1 cellular context compared by ENCODE assay signal in the genomic region with DNA sequence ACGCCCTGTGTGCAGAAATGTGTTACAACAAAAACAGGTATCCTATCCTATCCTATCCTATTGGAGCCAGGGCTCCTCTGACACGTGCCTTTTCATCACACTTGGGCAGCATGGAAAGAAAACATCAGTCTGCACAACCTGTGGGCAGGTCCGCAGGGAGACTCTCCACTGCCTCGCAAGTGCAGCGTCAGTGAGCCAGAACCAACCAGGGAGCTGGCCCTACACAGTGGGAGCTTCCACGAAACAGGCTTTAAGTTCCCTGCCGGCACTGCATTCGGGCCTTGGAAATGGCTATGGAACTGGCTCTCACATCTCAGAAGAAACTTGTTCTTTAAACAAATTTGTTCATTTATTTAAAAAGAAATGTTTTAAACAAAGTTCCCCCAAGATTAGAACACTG.
TF ChIP-seq lines count a peak whose summit lies in the region.

No MANE protein-coding gene starts in this region.

TF ChIP-seq in WTC11, 78 proteins besides CTCF, POLR2A, EP300 and RAD21 (continued from another document):
- TF ChIP-seq ATF2 (CRISPR knock-in tag; IDR thresholded peaks at IDR 0.05; ENCODE audit: borderline replicate concordance, low read depth) = no peak
- TF ChIP-seq USF2 (CRISPR knock-in tag; IDR thresholded peaks at IDR 0.05) = no peak
- TF ChIP-seq, protein P1, sequence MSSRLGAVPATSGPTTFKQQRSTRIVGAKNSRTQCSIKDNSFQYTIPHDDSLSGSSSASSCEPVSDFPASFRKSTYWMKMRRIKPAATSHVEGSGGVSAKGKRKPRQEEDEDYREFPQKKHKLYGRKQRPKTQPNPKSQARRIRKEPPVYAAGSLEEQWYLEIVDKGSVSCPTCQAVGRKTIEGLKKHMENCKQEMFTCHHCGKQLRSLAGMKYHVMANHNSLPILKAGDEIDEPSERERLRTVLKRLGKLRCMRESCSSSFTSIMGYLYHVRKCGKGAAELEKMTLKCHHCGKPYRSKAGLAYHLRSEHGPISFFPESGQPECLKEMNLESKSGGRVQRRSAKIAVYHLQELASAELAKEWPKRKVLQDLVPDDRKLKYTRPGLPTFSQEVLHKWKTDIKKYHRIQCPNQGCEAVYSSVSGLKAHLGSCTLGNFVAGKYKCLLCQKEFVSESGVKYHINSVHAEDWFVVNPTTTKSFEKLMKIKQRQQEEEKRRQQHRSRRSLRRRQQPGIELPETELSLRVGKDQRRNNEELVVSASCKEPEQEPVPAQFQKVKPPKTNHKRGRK (CRISPR knock-in tag; IDR thresholded peaks at IDR 0.05; ENCODE audit: borderline replicate concordance) = no peak
- TF ChIP-seq, protein P2, sequence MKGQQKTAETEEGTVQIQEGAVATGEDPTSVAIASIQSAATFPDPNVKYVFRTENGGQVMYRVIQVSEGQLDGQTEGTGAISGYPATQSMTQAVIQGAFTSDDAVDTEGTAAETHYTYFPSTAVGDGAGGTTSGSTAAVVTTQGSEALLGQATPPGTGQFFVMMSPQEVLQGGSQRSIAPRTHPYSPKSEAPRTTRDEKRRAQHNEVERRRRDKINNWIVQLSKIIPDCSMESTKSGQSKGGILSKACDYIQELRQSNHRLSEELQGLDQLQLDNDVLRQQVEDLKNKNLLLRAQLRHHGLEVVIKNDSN (CRISPR knock-in tag; IDR thresholded peaks at IDR 0.05) = no peak
- no peak for TF ChIP-seq TEAD1 (CRISPR knock-in tag; IDR thresholded peaks at IDR 0.05)
- TF ChIP-seq PRDM15 (CRISPR knock-in tag; IDR thresholded peaks at IDR 0.05) = no peak
- TF ChIP-seq, protein P3, sequence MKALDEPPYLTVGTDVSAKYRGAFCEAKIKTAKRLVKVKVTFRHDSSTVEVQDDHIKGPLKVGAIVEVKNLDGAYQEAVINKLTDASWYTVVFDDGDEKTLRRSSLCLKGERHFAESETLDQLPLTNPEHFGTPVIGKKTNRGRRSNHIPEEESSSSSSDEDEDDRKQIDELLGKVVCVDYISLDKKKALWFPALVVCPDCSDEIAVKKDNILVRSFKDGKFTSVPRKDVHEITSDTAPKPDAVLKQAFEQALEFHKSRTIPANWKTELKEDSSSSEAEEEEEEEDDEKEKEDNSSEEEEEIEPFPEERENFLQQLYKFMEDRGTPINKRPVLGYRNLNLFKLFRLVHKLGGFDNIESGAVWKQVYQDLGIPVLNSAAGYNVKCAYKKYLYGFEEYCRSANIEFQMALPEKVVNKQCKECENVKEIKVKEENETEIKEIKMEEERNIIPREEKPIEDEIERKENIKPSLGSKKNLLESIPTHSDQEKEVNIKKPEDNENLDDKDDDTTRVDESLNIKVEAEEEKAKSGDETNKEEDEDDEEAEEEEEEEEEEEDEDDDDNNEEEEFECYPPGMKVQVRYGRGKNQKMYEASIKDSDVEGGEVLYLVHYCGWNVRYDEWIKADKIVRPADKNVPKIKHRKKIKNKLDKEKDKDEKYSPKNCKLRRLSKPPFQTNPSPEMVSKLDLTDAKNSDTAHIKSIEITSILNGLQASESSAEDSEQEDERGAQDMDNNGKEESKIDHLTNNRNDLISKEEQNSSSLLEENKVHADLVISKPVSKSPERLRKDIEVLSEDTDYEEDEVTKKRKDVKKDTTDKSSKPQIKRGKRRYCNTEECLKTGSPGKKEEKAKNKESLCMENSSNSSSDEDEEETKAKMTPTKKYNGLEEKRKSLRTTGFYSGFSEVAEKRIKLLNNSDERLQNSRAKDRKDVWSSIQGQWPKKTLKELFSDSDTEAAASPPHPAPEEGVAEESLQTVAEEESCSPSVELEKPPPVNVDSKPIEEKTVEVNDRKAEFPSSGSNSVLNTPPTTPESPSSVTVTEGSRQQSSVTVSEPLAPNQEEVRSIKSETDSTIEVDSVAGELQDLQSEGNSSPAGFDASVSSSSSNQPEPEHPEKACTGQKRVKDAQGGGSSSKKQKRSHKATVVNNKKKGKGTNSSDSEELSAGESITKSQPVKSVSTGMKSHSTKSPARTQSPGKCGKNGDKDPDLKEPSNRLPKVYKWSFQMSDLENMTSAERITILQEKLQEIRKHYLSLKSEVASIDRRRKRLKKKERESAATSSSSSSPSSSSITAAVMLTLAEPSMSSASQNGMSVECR (CRISPR knock-in tag; IDR thresholded peaks at IDR 0.05; ENCODE audit: borderline replicate concordance) = no peak
- TF ChIP-seq SMAD4 (CRISPR knock-in tag; IDR thresholded peaks at IDR 0.05) = no peak
- TF ChIP-seq NFATC4 (CRISPR knock-in tag; IDR thresholded peaks at IDR 0.05) = no peak
- TF ChIP-seq ZNF396 (CRISPR knock-in tag; IDR thresholded peaks at IDR 0.05; ENCODE audit: borderline replicate concordance) = no peak
